9 cellular contexts compared by ENCODE assay signal in genomic region chr3:126858887-126859286, GRCh38.
DNase-seq lines count a peak whose midpoint lies in the region; TF ChIP-seq lines count a peak whose summit lies in the region.
"Had no signal": no experiment of that assay in that cellular context is flagged by ENCODE, and none has a peak within 500 bp of the region (broad histone marks: within the 10 kb centered on the region; RNA-seq: fewer than 3 reads in every experiment).

No MANE protein-coding gene starts in this region.

- H3K27ac ChIP-seq in trophoblast cell (ENCODE audit: low read depth, low read length) (no peak overlapping the region), spleen (no peak overlapping the region), stomach (no peak overlapping the region)
- H3K27ac ChIP-seq: WERI-Rb-1 had no signal

- no peaks in the 10 kb centered on the region for H3K27me3 Mint-ChIP-seq in chondrocyte (ENCODE audit: low read depth)

- peaks cover 13% of the 10 kb centered on the region for H3K4me1 Mint-ChIP-seq in chondrocyte (ENCODE audit: low read depth)

- intact Hi-C loops in spleen (cut with DNase I; ENCODE audit: low total_unique reads) (no loop called here), stomach (cut with DNase I; ENCODE audit: low total_unique reads) (no loop called here)

- no peak overlapping the region for H4K8ac ChIP-seq in trophoblast cell (ENCODE audit: low read depth, low read length)

- H3K23ac ChIP-seq in trophoblast cell (ENCODE audit: low read length) = no peak overlapping the region

- H3K18ac ChIP-seq in trophoblast cell (ENCODE audit: low read length) = no peak overlapping the region

- H3K9me3 Mint-ChIP-seq in chondrocyte (ENCODE audit: low read depth) = no peaks in the 10 kb centered on the region
- H3K9me3 Mint-ChIP-seq: brain had no signal

- H3K4me1 ChIP-seq in trophoblast cell (ENCODE audit: control insufficient read depth in 1 of 2, insufficient read depth in 2 of 2, low read length in 2 of 2) (no peaks in the 10 kb centered on the region), spleen (peaks cover 0 to 3% (median 0%) of the 10 kb centered on the region in 6 donors), stomach (no peaks in the 10 kb centered on the region)

- no peak overlapping the region for H4K12ac ChIP-seq in trophoblast cell (ENCODE audit: low read depth, low read length)

- no peak overlapping the region for H2BK5ac ChIP-seq in trophoblast cell (ENCODE audit: low read depth, low read length, poor library complexity)

- no peak overlapping the region for H3K4me2 ChIP-seq in trophoblast cell (ENCODE audit: low read length)

- H2AK5ac ChIP-seq in trophoblast cell (ENCODE audit: low read length) = no peak overlapping the region

- TF ChIP-seq CTCF in chondrocyte (IDR thresholded peaks at IDR 0.05) (no peak), spleen (IDR thresholded peaks at IDR 0.05 in 8 of 11, conservative IDR thresholded peaks at IDR 0.05 in 3 of 11) (no peak), stomach (IDR thresholded peaks at IDR 0.05) (no peak)

- H2BK12ac ChIP-seq in trophoblast cell (ENCODE audit: low read length) = no peak overlapping the region

- H3K9me3 ChIP-seq in trophoblast cell (ENCODE audit: insufficient read depth, low read depth, low read length) (peaks cover 13% of the 10 kb centered on the region), spleen (no peaks in the 10 kb centered on the region), stomach (no peaks in the 10 kb centered on the region)

- H3K27me3 ChIP-seq in trophoblast cell (ENCODE audit: insufficient read depth, low read length) (no peaks in the 10 kb centered on the region), spleen (replicated peaks in 1 of 7) (no peaks in the 10 kb centered on the region), stomach (no peaks in the 10 kb centered on the region)

- H4K91ac ChIP-seq in trophoblast cell (ENCODE audit: low read depth, low read length) = no peak overlapping the region

- H3K14ac ChIP-seq in trophoblast cell (ENCODE audit: low read length) = no peak overlapping the region

- peak overlapping the region; percentile 42 for H3K27ac Mint-ChIP-seq in chondrocyte (ENCODE audit: unreplicated experiment)

- H3K4me3 ChIP-seq in trophoblast cell (ENCODE audit: low read depth, low read length) (no peak overlapping the region), spleen (no peak overlapping the region), stomach (no peak overlapping the region)

- DNase-seq in GM04503 (ENCODE audit: low read depth) (peak; percentile 48), NCI-H226 (peak; percentile 94), chondrocyte (ENCODE audit: low spot score) (no peak), trophoblast cell (peak; percentile 33 to 59), RPMI8226 (no peak), spleen (no peak), stomach (no peak)
- DNase-seq: WERI-Rb-1 had no signal

- no CpG with 5 or more reads among the region's 10 CpGs for WGBS in trophoblast cell (ENCODE audit: extremely low coverage, insufficient coverage, insufficient read length)
- WGBS in spleen, 5 donors = 87 to 93% (median 90%) methylated on average over 10 of the region's 10 CpGs
- 87 to 92% (median 90%) methylated on average over 9 to 10 of the region's 10 CpGs for WGBS in stomach, 5 donors

- no peaks in the 10 kb centered on the region for H3K79me1 ChIP-seq in trophoblast cell (ENCODE audit: low read length)

- no peak overlapping the region for H3K9ac ChIP-seq in trophoblast cell (ENCODE audit: low read length)

- peaks cover 0 to 2% of the 10 kb centered on the region in 2 experiments for H3K36me3 ChIP-seq in trophoblast cell (ENCODE audit: control insufficient read depth in 1 of 2, insufficient read depth in 2 of 2, low read length in 2 of 2)
- no peaks in the 10 kb centered on the region for H3K36me3 ChIP-seq in spleen
- peaks cover 0 to under 1% (median 0%) of the 10 kb centered on the region in 4 donors for H3K36me3 ChIP-seq in stomach
- H3K36me3 ChIP-seq: WERI-Rb-1 had no signal

- peaks cover 1% of the 10 kb centered on the region for H3K36me3 Mint-ChIP-seq in chondrocyte (ENCODE audit: low read depth)

- no peak overlapping the region for H3K4ac ChIP-seq in trophoblast cell (ENCODE audit: low read depth, low read length)

- TF ChIP-seq EP300 in stomach (IDR thresholded peaks at IDR 0.05) = no peak

- no peaks in the 10 kb centered on the region for H3K79me2 ChIP-seq in trophoblast cell (ENCODE audit: control insufficient read depth, insufficient read depth, low read length, poor library complexity)

- H2AFZ ChIP-seq in trophoblast cell (ENCODE audit: insufficient read depth, low read length, poor library complexity) = no peak overlapping the region

- H3K4me3 Mint-ChIP-seq in chondrocyte (ENCODE audit: unreplicated experiment) = no peak overlapping the region
- H3K4me3 Mint-ChIP-seq: brain had no signal

- TF ChIP-seq POLR2A in spleen (IDR thresholded peaks at IDR 0.05) = no peak
- no peak for TF ChIP-seq POLR2A in stomach (IDR thresholded peaks at IDR 0.05)

- no peak overlapping the region for H2BK120ac ChIP-seq in trophoblast cell (ENCODE audit: insufficient read depth, low read length, poor library complexity)

Comparison
In these comparisons a context has a peak if more than half of its experiments do, and no peak if none do; other contexts are left out.
1. DNase-seq: peak in GM04503 (single experiment), NCI-H226 (single experiment) and trophoblast cell (2 of 2); none in chondrocyte (single experiment), RPMI8226 (single experiment), spleen (single experiment) and stomach (single experiment).